11 cellular contexts compared by ENCODE assay signal in the genomic region with DNA sequence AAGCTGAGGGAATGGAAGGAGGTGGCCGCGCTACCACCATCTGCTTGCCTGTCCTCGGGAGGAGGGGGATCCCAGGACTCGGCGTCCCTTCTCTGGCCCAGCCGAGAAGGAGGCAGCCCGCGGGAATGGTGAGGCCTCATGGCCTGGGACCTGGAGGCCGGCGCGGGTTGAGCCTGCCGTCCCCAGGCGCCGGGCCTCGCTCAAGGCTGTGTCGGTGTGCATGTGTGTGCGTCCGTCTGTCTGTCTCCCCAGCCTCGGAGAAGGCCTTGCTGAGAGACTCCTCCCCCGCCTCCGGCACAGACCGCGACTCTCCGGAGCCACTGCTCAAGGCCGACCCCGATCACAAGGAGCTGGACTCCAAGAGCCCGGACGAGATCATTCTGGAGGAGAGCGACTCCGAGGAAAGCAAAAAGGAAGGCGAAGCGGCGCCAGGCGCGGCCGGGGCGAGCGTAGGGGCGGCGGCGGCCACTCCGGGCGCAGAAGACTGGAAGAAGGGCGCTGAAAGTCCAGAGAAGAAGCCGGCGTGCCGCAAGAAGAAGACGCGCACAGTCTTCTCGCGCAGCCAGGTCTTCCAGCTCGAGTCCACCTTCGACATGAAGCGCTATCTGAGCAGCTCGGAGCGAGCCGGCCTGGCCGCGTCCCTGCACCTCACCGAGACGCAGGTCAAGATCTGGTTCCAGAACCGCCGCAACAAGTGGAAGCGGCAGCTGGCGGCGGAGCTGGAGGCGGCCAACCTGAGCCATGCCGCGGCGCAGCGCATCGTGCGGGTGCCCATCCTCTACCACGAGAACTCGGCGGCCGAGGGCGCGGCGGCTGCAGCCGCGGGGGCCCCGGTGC. TPM values are rescaled to one million over a fixed set of nuclear protein-coding genes. Genes with fewer than 3 reads are reported as not detected.
DNase-seq lines count a peak whose midpoint lies in the region; ATAC-seq and TF ChIP-seq lines count a peak whose summit lies in the region.
"Had no signal": no experiment of that assay in that cellular context is flagged by ENCODE, and none has a peak within 500 bp of the region (broad histone marks: within the 10 kb centered on the region; RNA-seq: fewer than 3 reads in every experiment).

No MANE protein-coding gene starts in this region.

- H3K36me3 Mint-ChIP-seq in CD4-positive, alpha-beta T cell (ENCODE audit: low read depth) = no peaks in the 10 kb centered on the region
- no peaks in the 10 kb centered on the region for H3K36me3 Mint-ChIP-seq in activated naive CD8-positive, alpha-beta T cell treated with anti-CD3 and anti-CD28 coated beads, Interleukin-2, amount 50 U/mL, for 24 hours (ENCODE audit: low read depth)
- H3K36me3 Mint-ChIP-seq in naive B cell = peaks cover 5 to 8% of the 10 kb centered on the region in 2 donors

- peak overlapping the region; percentile 49 for H3K27ac Mint-ChIP-seq in CD4-positive, alpha-beta T cell
- H3K27ac Mint-ChIP-seq in activated naive CD8-positive, alpha-beta T cell treated with anti-CD3 and anti-CD28 coated beads, Interleukin-2, amount 50 U/mL, for 24 hours = peak overlapping the region; percentile 69
- H3K27ac Mint-ChIP-seq in naive B cell = peak overlapping the region in 5 of 6 donors; percentile 69 to 97 (median 95)

- no peaks in the 10 kb centered on the region for H3K9me3 ChIP-seq in CD4-positive, alpha-beta T cell (ENCODE audit: control insufficient read depth, low read length)
- H3K9me3 ChIP-seq in HAP-1 = no peaks in the 10 kb centered on the region

- H3K9me3 Mint-ChIP-seq in CD4-positive, alpha-beta T cell = no peaks in the 10 kb centered on the region
- no peaks in the 10 kb centered on the region for H3K9me3 Mint-ChIP-seq in activated naive CD8-positive, alpha-beta T cell treated with anti-CD3 and anti-CD28 coated beads, Interleukin-2, amount 50 U/mL, for 24 hours
- H3K9me3 Mint-ChIP-seq in naive B cell = peaks cover 0 to 51% (median 8%) of the 10 kb centered on the region in 7 donors

- H3K4me3 ChIP-seq in HAP-1 = peak overlapping the region; percentile 64

- POLR2A ChIA-PET in CD4-positive, alpha-beta T cell (lab: Charles Lee) = no interaction called here

- peaks cover 91% of the 10 kb centered on the region for H3K27me3 Mint-ChIP-seq in CD4-positive, alpha-beta T cell
- H3K27me3 Mint-ChIP-seq in activated naive CD8-positive, alpha-beta T cell treated with anti-CD3 and anti-CD28 coated beads, Interleukin-2, amount 50 U/mL, for 24 hours = peaks cover 83% of the 10 kb centered on the region
- peaks cover 59 to 77% (median 73%) of the 10 kb centered on the region in 3 donors for H3K27me3 Mint-ChIP-seq in naive B cell

- in situ Hi-C loops in HAP-1 (cut with MboI; ENCODE audit: low sequenced_read_pairs) = loop anchor here (10.0 kb wide), 1 partner anchor 92 kb away; no protein-coding TSS in a partner anchor

- no peak for TF ChIP-seq CTCF in CD4-positive, alpha-beta T cell (IDR thresholded peaks at IDR 0.05)

- peaks cover 14% of the 10 kb centered on the region; the same call in 1 of the 2 replicates for H3K4me1 ChIP-seq in HAP-1

- peaks cover 96% of the 10 kb centered on the region for H3K27me3 ChIP-seq in CD4-positive, alpha-beta T cell (ENCODE audit: control insufficient read depth, insufficient read depth, low read length)
- no peaks in the 10 kb centered on the region for H3K27me3 ChIP-seq in HAP-1 (ENCODE audit: low read depth)

- peak in 1 of 10 experiments; percentile 21 for DNase-seq in CD4-positive, alpha-beta T cell
- DNase-seq in HAP-1 (ENCODE audit: low spot score in 2 of 2) = peak; percentile 55 to 77
- no peak for DNase-seq in activated naive CD8-positive, alpha-beta T cell treated with anti-CD3 and anti-CD28 coated beads, Interleukin-2, amount 50 U/mL, for 24 hours
- DNase-seq in naive B cell = no peak
- no peak for DNase-seq in NCI-H2029 treated with DMSO at 0.1 percent for 48 hours (lab: John Stamatoyannopoulos, UW)
- DNase-seq in GM19238 (ENCODE audit: insufficient read length, low spot score) = no peak
- DNase-seq: NCI-H524 treated with DMSO at 0.1 percent for 48 hours had no signal

- H3K4me3 Mint-ChIP-seq in CD4-positive, alpha-beta T cell = peak overlapping the region; percentile 89
- H3K4me3 Mint-ChIP-seq in activated naive CD8-positive, alpha-beta T cell treated with anti-CD3 and anti-CD28 coated beads, Interleukin-2, amount 50 U/mL, for 24 hours = peak overlapping the region; percentile 73
- H3K4me3 Mint-ChIP-seq in naive B cell = peak overlapping the region; percentile 69 to 93 (median 86)

- intact Hi-C loops in CD4-positive, alpha-beta T cell (cut with DNase I, micrococcal nuclease) = no loop called here

- H3K36me3 ChIP-seq in HAP-1 (replicated peaks) = peaks cover 15% of the 10 kb centered on the region

- peaks cover 63% of the 10 kb centered on the region for H3K4me1 Mint-ChIP-seq in CD4-positive, alpha-beta T cell (ENCODE audit: low read depth)
- peaks cover 33% of the 10 kb centered on the region for H3K4me1 Mint-ChIP-seq in activated naive CD8-positive, alpha-beta T cell treated with anti-CD3 and anti-CD28 coated beads, Interleukin-2, amount 50 U/mL, for 24 hours
- peaks cover 25 to 48% (median 32%) of the 10 kb centered on the region in 3 donors for H3K4me1 Mint-ChIP-seq in naive B cell

- CTCF ChIA-PET in CD4-positive, alpha-beta T cell (lab: Charles Lee) = no interaction called here

- H3K27ac ChIP-seq in CD4-positive, alpha-beta T cell (ENCODE audit: low read depth, low read length) = no peak overlapping the region
- H3K27ac ChIP-seq: skin epidermis had no signal

- no peak for ATAC-seq in CD4-positive, alpha-beta T cell (ENCODE audit: poor library complexity)
- no peak for ATAC-seq in activated naive CD8-positive, alpha-beta T cell treated with anti-CD3 and anti-CD28 coated beads, Interleukin-2, amount 50 U/mL, for 24 hours
- ATAC-seq in naive B cell (ENCODE audit: low read depth in 2 of 2) = peak; percentile 8 to 11
- ATAC-seq in HG02870 (IDR thresholded peaks at IDR 0.05; ENCODE audit: unreplicated experiment) = no peak
- no peak for ATAC-seq in GM18519 (IDR thresholded peaks at IDR 0.05; ENCODE audit: low FRiP score, unreplicated experiment)

RNA-seq across cellular contexts. Expression of gene HMX3, which starts 1.3 kb away (rescaled TPM):
- total RNA-seq in CD4-positive, alpha-beta T cell = under 1 TPM in 1 of 2 experiments, not detected in 1; 0.34 TPM
- not detected for polyA plus RNA-seq in naive B cell (ENCODE audit: low read depth in 6 of 6)
- total RNA-seq: cerebellum had no signal

RNA-seq across cellular contexts. Expression of gene HMX2, which starts 10.9 kb away (rescaled TPM):
- not detected for total RNA-seq in CD4-positive, alpha-beta T cell
- not detected for polyA plus RNA-seq in naive B cell (ENCODE audit: low read depth in 6 of 6)
- total RNA-seq: cerebellum had no signal

RNA-seq across cellular contexts. Expression of gene BUB3, which starts 17.2 kb away (rescaled TPM):
- total RNA-seq in CD4-positive, alpha-beta T cell = 100 to 1,000 TPM; 167 to 178 TPM
- 100 to 1,000 TPM; 135 to 244 (median 163) TPM for polyA plus RNA-seq in naive B cell (ENCODE audit: low read depth in 6 of 6)

Comparison
In these comparisons a context has a peak if more than half of its experiments do, and no peak if none do; other contexts are left out.
1. ATAC-seq: peak in naive B cell (2 of 2); none in CD4-positive, alpha-beta T cell (single experiment), activated naive CD8-positive, alpha-beta T cell treated with anti-CD3 and anti-CD28 coated beads, Interleukin-2, amount 50 U/mL, for 24 hours (single experiment), HG02870 (single experiment) and GM18519 (single experiment).
2. DNase-seq: peak in HAP-1 (2 of 2); none in activated naive CD8-positive, alpha-beta T cell treated with anti-CD3 and anti-CD28 coated beads, Interleukin-2, amount 50 U/mL, for 24 hours (single experiment), naive B cell (single experiment), NCI-H2029 treated with DMSO at 0.1 percent for 48 hours (single experiment) and GM19238 (single experiment).
3. Peak in every context shown above with its lines, with median percentiles within 50 percentile points of each other: H3K27ac Mint-ChIP-seq and H3K4me3 Mint-ChIP-seq.